ENCODE assay signal across 21 cellular contexts in the genomic region with DNA sequence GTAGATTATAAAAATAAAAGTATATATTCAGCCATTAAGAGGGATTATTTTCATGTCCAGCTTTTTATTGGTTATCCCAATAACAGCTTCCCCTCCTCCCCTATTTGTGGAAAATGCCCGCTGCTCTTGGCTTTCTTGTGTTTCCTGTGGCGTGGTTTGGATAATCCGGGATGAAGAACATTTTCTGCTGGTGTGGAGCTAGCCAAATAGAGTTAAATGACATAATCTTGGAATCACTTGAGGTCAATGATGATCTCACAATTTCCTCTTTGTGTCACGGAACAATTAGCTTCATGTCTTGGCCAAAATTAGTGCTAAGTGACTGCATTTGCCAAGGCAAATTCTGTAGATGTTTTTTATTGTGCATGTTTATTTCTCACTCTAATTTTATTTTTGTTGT.
"Had no signal": no experiment of that assay in that cellular context is flagged by ENCODE, and none has a peak within 500 bp of the region (broad histone marks: within the 10 kb centered on the region; RNA-seq: fewer than 3 reads in every experiment).

No MANE protein-coding gene starts in this region.

- H3K4me1 Mint-ChIP-seq: nephron progenitor cell had no signal

- H3K9me3 Mint-ChIP-seq: activated naive CD4-positive, alpha-beta T cell treated with anti-CD3 and anti-CD28 coated beads for 36 hours; nephron progenitor cell; T-cell had no signal

- H3K27ac Mint-ChIP-seq: activated naive CD4-positive, alpha-beta T cell treated with anti-CD3 and anti-CD28 coated beads for 36 hours; nephron progenitor cell; T-cell had no signal

- H3K4me3 ChIP-seq: ascending aorta, coronary artery, left lung, prostate gland, right lobe of liver, SK-N-MC, smooth muscle cell, suprapubic skin had no signal

- H3K4me3 Mint-ChIP-seq: activated naive CD4-positive, alpha-beta T cell treated with anti-CD3 and anti-CD28 coated beads for 36 hours; nephron progenitor cell; T-cell had no signal

- FAIRE-seq: keratinocyte had no signal

- ATAC-seq: left lung; right lobe of liver; stimulated activated naive CD8-positive, alpha-beta T cell treated with anti-CD3 and anti-CD28 coated beads, Interleukin-15, Interleukin-2, amounts not matched to agents 100 U/mL and 50 U/mL, for 24 hours; T-cell had no signal

- DNase-seq: activated CD4-positive, alpha-beta T cell treated with anti-CD3 and anti-CD28 coated beads, Interleukin-2, amount 50 U/mL, for 4 hours; activated CD4-positive, CD25-positive, alpha-beta regulatory T cell treated with anti-CD3 and anti-CD28 coated beads, Interleukin-2, amount 50 U/mL, for 72 hours; activated naive CD4-positive, alpha-beta T cell treated with anti-CD3 and anti-CD28 coated beads for 36 hours; activated T-cell treated with anti-CD3 and anti-CD28 coated beads for 4 hours; effector memory CD4-positive, alpha-beta T cell; left lung; mesendoderm; nephron progenitor cell; occipital lobe; right lobe of liver; stimulated activated naive CD8-positive, alpha-beta T cell treated with anti-CD3 and anti-CD28 coated beads, Interleukin-15, Interleukin-2, amounts not matched to agents 100 U/mL and 50 U/mL, for 24 hours; T-cell; T-helper 9 cell; trophoblast cell had no signal

- H3K36me3 Mint-ChIP-seq: T-cell had no signal
